In the genomic region with DNA sequence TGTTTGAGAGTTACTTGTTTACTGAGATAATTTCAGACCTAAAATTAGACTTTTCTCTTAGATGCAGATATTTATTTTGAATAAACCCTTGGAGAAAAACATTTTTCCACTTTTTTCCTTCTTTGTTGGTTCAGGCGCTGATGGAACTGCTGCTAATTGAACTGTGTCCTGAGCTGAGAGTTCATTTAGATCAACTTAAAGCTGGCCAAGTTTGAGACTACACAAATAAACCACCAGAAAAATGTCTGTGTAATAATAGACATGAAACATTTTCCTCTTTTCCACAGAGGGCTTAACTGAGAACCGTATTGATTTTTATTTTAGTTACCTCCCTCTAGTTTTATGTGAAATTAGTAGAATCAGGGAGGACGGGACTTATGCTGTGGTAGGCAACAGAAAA, we compare ENCODE assay signal across 19 cellular contexts.
"Had no signal": no experiment of that assay in that cellular context is flagged by ENCODE, and none has a peak within 500 bp of the region (broad histone marks: within the 10 kb centered on the region; RNA-seq: fewer than 3 reads in every experiment).

No MANE protein-coding gene starts in this region.

- H3K36me3 ChIP-seq: colonic mucosa had no signal

- H3K4me1 ChIP-seq: colonic mucosa, esophagus squamous epithelium, psoas muscle, sigmoid colon, testis had no signal

- H3K9me3 ChIP-seq: colonic mucosa, esophagus squamous epithelium, psoas muscle, sigmoid colon, testis had no signal

- DNase-seq: colonic mucosa; dermis blood vessel endothelial cell; esophagus squamous epithelium; immature natural killer cell; left ventricle myocardium superior; mesendoderm; naive B cell; psoas muscle; retina; sigmoid colon; stimulated activated CD4-positive, alpha-beta T cell treated with anti-CD3 and anti-CD28 coated beads, Interleukin-2, amount 100 ng/mL, for 24 hours; stimulated activated CD4-positive, alpha-beta T cell treated with anti-CD3 and anti-CD28 coated beads, Interleukin-4, amount 100 ng/mL, for 4 hours; stimulated activated naive B cell treated with anti-CD40 and anti-IgM and Interleukin-4, amounts not matched to agents 10 μg/mL and 1 μg/mL and 100 μg/mL, for 72 hours; stimulated activated naive CD8-positive, alpha-beta T cell treated with anti-CD3 and anti-CD28 coated beads, Interleukin-15, amount 100 ng/mL, for 72 hours; testis had no signal

- H3K27ac Mint-ChIP-seq: immature natural killer cell, type B pancreatic cell had no signal

- H3K36me3 Mint-ChIP-seq: type B pancreatic cell had no signal

- H3K9me3 Mint-ChIP-seq: immature natural killer cell; naive B cell; nephron; stimulated activated naive B cell treated with anti-CD40 and anti-IgM and Interleukin-4, amounts not matched to agents 10 μg/mL and 1 μg/mL and 100 μg/mL, for 72 hours; stimulated activated naive CD8-positive, alpha-beta T cell treated with anti-CD3 and anti-CD28 coated beads, Interleukin-15, amount 100 ng/mL, for 72 hours; type B pancreatic cell had no signal

- ATAC-seq: left ventricle myocardium superior; psoas muscle; stimulated activated naive B cell treated with anti-CD40 and anti-IgM and Interleukin-4, amounts not matched to agents 10 μg/mL and 1 μg/mL and 100 μg/mL, for 72 hours; stimulated activated naive CD8-positive, alpha-beta T cell treated with anti-CD3 and anti-CD28 coated beads, Interleukin-15, amount 100 ng/mL, for 72 hours had no signal

- H3K27me3 Mint-ChIP-seq: naive B cell; stimulated activated naive B cell treated with anti-CD40 and anti-IgM and Interleukin-4, amounts not matched to agents 10 μg/mL and 1 μg/mL and 100 μg/mL, for 72 hours; stimulated activated naive CD8-positive, alpha-beta T cell treated with anti-CD3 and anti-CD28 coated beads, Interleukin-15, amount 100 ng/mL, for 72 hours; type B pancreatic cell had no signal

- H3K4me3 Mint-ChIP-seq: immature natural killer cell; naive B cell; nephron; stimulated activated naive B cell treated with anti-CD40 and anti-IgM and Interleukin-4, amounts not matched to agents 10 μg/mL and 1 μg/mL and 100 μg/mL, for 72 hours; stimulated activated naive CD8-positive, alpha-beta T cell treated with anti-CD3 and anti-CD28 coated beads, Interleukin-15, amount 100 ng/mL, for 72 hours; type B pancreatic cell had no signal

- H3K4me3 ChIP-seq: colonic mucosa, esophagus squamous epithelium, psoas muscle, sigmoid colon, skin epidermis, testis had no signal

- H3K27ac ChIP-seq: colonic mucosa, esophagus squamous epithelium, foreskin keratinocyte, psoas muscle, sigmoid colon, skin epidermis, testis had no signal

- H3K27me3 ChIP-seq: colonic mucosa, esophagus squamous epithelium, foreskin keratinocyte, sigmoid colon, testis had no signal

- H3K4me1 Mint-ChIP-seq: immature natural killer cell; stimulated activated naive B cell treated with anti-CD40 and anti-IgM and Interleukin-4, amounts not matched to agents 10 μg/mL and 1 μg/mL and 100 μg/mL, for 72 hours; stimulated activated naive CD8-positive, alpha-beta T cell treated with anti-CD3 and anti-CD28 coated beads, Interleukin-15, amount 100 ng/mL, for 72 hours had no signal
